ENCODE assay signal across 15 cellular contexts in genomic region chr18:62651276-62652031, GRCh38.
DNase-seq lines count a peak whose midpoint lies in the region; ATAC-seq and TF ChIP-seq lines count a peak whose summit lies in the region.
"Had no signal": no experiment of that assay in that cellular context is flagged by ENCODE, and none has a peak within 500 bp of the region (broad histone marks: within the 10 kb centered on the region; RNA-seq: fewer than 3 reads in every experiment).

No MANE protein-coding gene starts in this region.

- no peaks in the 10 kb centered on the region for H3K36me3 ChIP-seq in adipocyte (ENCODE audit: control insufficient read depth, insufficient read depth, low read length, severe bottlenecking)
- H3K36me3 ChIP-seq in psoas muscle (ENCODE audit: insufficient read depth in 1 of 2, low read depth in 1 of 2): no peaks in the 10 kb centered on the region
- H3K36me3 ChIP-seq: cardiac muscle cell, pancreas had no signal

- H3K4me1 Mint-ChIP-seq in stimulated activated naive CD8-positive, alpha-beta T cell treated with anti-CD3 and anti-CD28 coated beads, Interleukin-15, amount 100 ng/mL, for 72 hours: no peaks in the 10 kb centered on the region

- H3K4me3 ChIP-seq in GM08714 (ENCODE audit: low read length) (peak overlapping the region; percentile 44), adipocyte (ENCODE audit: low read length) (peak overlapping the region; percentile 44), psoas muscle (no peak overlapping the region), lower leg skin (ENCODE audit: low read depth, poor library complexity, severe bottlenecking) (no peak overlapping the region)
- H3K4me3 ChIP-seq: cardiac muscle cell, pancreas had no signal

- no peak overlapping the region for H3K27ac Mint-ChIP-seq in stimulated activated naive CD8-positive, alpha-beta T cell treated with anti-CD3 and anti-CD28 coated beads, Interleukin-15, amount 100 ng/mL, for 72 hours
- H3K27ac Mint-ChIP-seq: CD4-positive, CD25-positive, alpha-beta regulatory T cell had no signal

- DNase-seq in adipocyte (ENCODE audit: low read depth): no peak
- DNase-seq in psoas muscle: no peak
- DNase-seq in lower leg skin (ENCODE audit: low spot score in 2 of 2): no peak
- DNase-seq in RPMI8226: no peak
- no peak for DNase-seq in stimulated activated naive CD8-positive, alpha-beta T cell treated with anti-CD3 and anti-CD28 coated beads, Interleukin-15, amount 100 ng/mL, for 72 hours
- DNase-seq: CD4-positive, CD25-positive, alpha-beta regulatory T cell; MV-4-11; pancreas; stimulated activated CD4-positive, alpha-beta T cell treated with anti-CD3 and anti-CD28 coated beads, Interleukin-4, amount 100 ng/mL, for 1 hour had no signal

- no peak overlapping the region for H3K9ac ChIP-seq in adipocyte (ENCODE audit: low read length)

- no peak overlapping the region for H3K4me3 Mint-ChIP-seq in stimulated activated naive CD8-positive, alpha-beta T cell treated with anti-CD3 and anti-CD28 coated beads, Interleukin-15, amount 100 ng/mL, for 72 hours
- H3K4me3 Mint-ChIP-seq: CD4-positive, CD25-positive, alpha-beta regulatory T cell had no signal

- no peak for TF ChIP-seq POLR2A in lower leg skin (IDR thresholded peaks at IDR 0.05)

- H3K9me3 Mint-ChIP-seq in stimulated activated naive CD8-positive, alpha-beta T cell treated with anti-CD3 and anti-CD28 coated beads, Interleukin-15, amount 100 ng/mL, for 72 hours: no peaks in the 10 kb centered on the region
- H3K9me3 Mint-ChIP-seq: CD4-positive, CD25-positive, alpha-beta regulatory T cell had no signal

- H3K27me3 Mint-ChIP-seq in stimulated activated naive CD8-positive, alpha-beta T cell treated with anti-CD3 and anti-CD28 coated beads, Interleukin-15, amount 100 ng/mL, for 72 hours: peaks cover 15% of the 10 kb centered on the region

- H3K27me3 ChIP-seq in adipocyte (replicated peaks; ENCODE audit: control insufficient read depth, insufficient read depth, low read length) (no peaks in the 10 kb centered on the region), psoas muscle (ENCODE audit: insufficient read depth in 3 of 3, low read length in 2 of 3) (peaks cover 0 to 7% (median 0%) of the 10 kb centered on the region in 3 donors)
- H3K27me3 ChIP-seq: cardiac muscle cell, pancreas had no signal

- H3K27ac ChIP-seq in psoas muscle: no peak overlapping the region
- H3K27ac ChIP-seq: cardiac muscle cell, pancreas had no signal

- 62 to 69% (median 63%) methylated on average over 7 of the region's 7 CpGs for WGBS in psoas muscle, 3 donors
- 71 to 72% methylated on average over 7 of the region's 7 CpGs for WGBS in lower leg skin, 2 donors

- ATAC-seq in GM19395 (IDR thresholded peaks at IDR 0.05; ENCODE audit: unreplicated experiment) (peak; percentile 53), HG03045 (IDR thresholded peaks at IDR 0.05; ENCODE audit: unreplicated experiment) (peak; percentile 19), psoas muscle (no peak)
- ATAC-seq in stimulated activated naive CD8-positive, alpha-beta T cell treated with anti-CD3 and anti-CD28 coated beads, Interleukin-15, amount 100 ng/mL, for 72 hours: no peak
- ATAC-seq: left lobe of liver, Panc1, pancreas had no signal

- TF ChIP-seq CTCF in psoas muscle (IDR thresholded peaks at IDR 0.05): no peak
- no peak for TF ChIP-seq CTCF in lower leg skin (IDR thresholded peaks at IDR 0.05)

- H3K9me3 ChIP-seq in adipocyte (ENCODE audit: control insufficient read depth, low read length) (no peaks in the 10 kb centered on the region), psoas muscle (peaks cover 2% of the 10 kb centered on the region)
- H3K9me3 ChIP-seq: pancreas had no signal

- H3K4me1 ChIP-seq in adipocyte (ENCODE audit: control insufficient read depth, insufficient read depth, low read length) (no peaks in the 10 kb centered on the region), psoas muscle (no peaks in the 10 kb centered on the region)
- H3K4me1 ChIP-seq: pancreas had no signal

- intact Hi-C loops in psoas muscle (cut with DNase I): no loop called here
- intact Hi-C loops in lower leg skin (cut with DNase I; ENCODE audit: low total_unique reads): no loop called here

Comparison
In these comparisons a context has a peak if more than half of its experiments do, and no peak if none do; other contexts are left out.
1. H3K4me3 ChIP-seq: peak in GM08714 (single experiment) and adipocyte (single experiment); none in psoas muscle (single experiment) and lower leg skin (single experiment).
2. ATAC-seq: peak in GM19395 (single experiment) and HG03045 (single experiment); none in psoas muscle (0 of 4) and stimulated activated naive CD8-positive, alpha-beta T cell treated with anti-CD3 and anti-CD28 coated beads, Interleukin-15, amount 100 ng/mL, for 72 hours (single experiment).